ENCODE assay signal across 31 cellular contexts in genomic region chr3:143447491-143447890, GRCh38.
"Had no signal": no experiment of that assay in that cellular context is flagged by ENCODE, and none has a peak within 500 bp of the region (broad histone marks: within the 10 kb centered on the region; RNA-seq: fewer than 3 reads in every experiment).

No MANE protein-coding gene starts in this region.

- H3K27ac ChIP-seq: neural progenitor cell, ovary, parathyroid adenoma, psoas muscle, skin epidermis, spleen, suprapubic skin, testis, tibial artery, transverse colon, upper lobe of right lung, uterus had no signal

- DNase-seq: natural killer cell; occipital lobe; ovary; posterior cingulate gyrus; psoas muscle; right cardiac atrium; spleen; stimulated activated CD4-positive, alpha-beta T cell treated with anti-CD3 and anti-CD28 coated beads, Interleukin-12 subunit alpha, Interleukin-12 subunit beta, amount 100 ng/mL, for 4 hours; stimulated activated CD4-positive, alpha-beta T cell treated with anti-CD3 and anti-CD28 coated beads, Interleukin-1b, Interleukin-23, amount 100 ng/mL, for 48 hours; stimulated activated CD4-positive, alpha-beta T cell treated with anti-CD3 and anti-CD28 coated beads, Interleukin-4, amount 100 ng/mL, for 1 hour; stimulated activated CD4-positive, alpha-beta T cell treated with anti-CD3 and anti-CD28 coated beads, Interleukin-4, amount 100 ng/mL, for 4 hours; stimulated activated CD8-positive, alpha-beta memory T cell treated with anti-CD3 and anti-CD28 coated beads, Interleukin-4, amount 100 ng/mL, for 48 hours; stimulated activated naive CD4-positive, alpha-beta T cell; stimulated activated naive CD8-positive, alpha-beta T cell treated with anti-CD3 and anti-CD28 coated beads, Interleukin-15, Interleukin-2, amounts not matched to agents 100 U/mL and 50 U/mL, for 24 hours; substantia nigra; testis; tibial artery; transverse colon; upper lobe of right lung; uterus had no signal

- H3K4me3 ChIP-seq: neural progenitor cell, ovary, psoas muscle, skin epidermis, smooth muscle cell, spleen, suprapubic skin, testis, tibial artery, transverse colon, upper lobe of right lung, uterus had no signal

- H2AFZ ChIP-seq: neural progenitor cell, parathyroid adenoma had no signal

- H3K9me3 ChIP-seq: ovary, psoas muscle, spleen, suprapubic skin, testis, tibial artery, transverse colon, upper lobe of right lung, uterus had no signal

- H3K9me3 Mint-ChIP-seq: natural killer cell; nephron; neural progenitor cell; stimulated activated memory B cell treated with anti-CD40 and anti-IgM and Interleukin-4, amounts not matched to agents 10 μg/mL and 1 μg/mL and 100 μg/mL, for 72 hours; stimulated activated naive CD8-positive, alpha-beta T cell treated with anti-CD3 and anti-CD28 coated beads, Interleukin-15, amount 100 ng/mL, for 72 hours; type B pancreatic cell had no signal

- H3K4me3 Mint-ChIP-seq: natural killer cell; nephron; neural progenitor cell; stimulated activated memory B cell treated with anti-CD40 and anti-IgM and Interleukin-4, amounts not matched to agents 10 μg/mL and 1 μg/mL and 100 μg/mL, for 72 hours; stimulated activated naive CD8-positive, alpha-beta T cell treated with anti-CD3 and anti-CD28 coated beads, Interleukin-15, amount 100 ng/mL, for 72 hours; type B pancreatic cell had no signal

- ATAC-seq: natural killer cell; psoas muscle; right cardiac atrium; sciatic nerve; stimulated activated memory B cell treated with anti-CD40 and anti-IgM and Interleukin-4, amounts not matched to agents 10 μg/mL and 1 μg/mL and 100 μg/mL, for 72 hours; stimulated activated naive CD8-positive, alpha-beta T cell treated with anti-CD3 and anti-CD28 coated beads, Interleukin-15, Interleukin-2, amounts not matched to agents 100 U/mL and 50 U/mL, for 24 hours; upper lobe of right lung had no signal

- H3K4me1 Mint-ChIP-seq: nephron, neural progenitor cell had no signal

- H3K27me3 Mint-ChIP-seq: progenitor cell of endocrine pancreas; stimulated activated memory B cell treated with anti-CD40 and anti-IgM and Interleukin-4, amounts not matched to agents 10 μg/mL and 1 μg/mL and 100 μg/mL, for 72 hours; stimulated activated naive CD8-positive, alpha-beta T cell treated with anti-CD3 and anti-CD28 coated beads, Interleukin-15, amount 100 ng/mL, for 72 hours; type B pancreatic cell had no signal

- H3K9ac ChIP-seq: neural progenitor cell, parathyroid adenoma had no signal

- H3K79me2 ChIP-seq: parathyroid adenoma had no signal

- H3K4me2 ChIP-seq: neural progenitor cell, smooth muscle cell had no signal

- H3K36me3 ChIP-seq: neural progenitor cell, ovary, suprapubic skin, tibial artery, transverse colon, upper lobe of right lung, uterus had no signal

- H3K27ac Mint-ChIP-seq: nephron; neural progenitor cell; stimulated activated memory B cell treated with anti-CD40 and anti-IgM and Interleukin-4, amounts not matched to agents 10 μg/mL and 1 μg/mL and 100 μg/mL, for 72 hours; stimulated activated naive CD8-positive, alpha-beta T cell treated with anti-CD3 and anti-CD28 coated beads, Interleukin-15, amount 100 ng/mL, for 72 hours; type B pancreatic cell had no signal

- H3K36me3 Mint-ChIP-seq: natural killer cell, neural progenitor cell, type B pancreatic cell had no signal

- H3K4me1 ChIP-seq: neural progenitor cell, parathyroid adenoma, testis, uterus had no signal

- H3K27me3 ChIP-seq: neural progenitor cell, ovary, spleen, suprapubic skin, testis, tibial artery, transverse colon, upper lobe of right lung, uterus had no signal
